Comparison of ENCODE assay signal across 8 cellular contexts in genomic region chr4:112705891-112706839, GRCh38.
A peak's percentile ranks its signal among the peaks of the same experiment; 100 is the strongest.
DNase-seq lines count a peak whose midpoint lies in the region; ATAC-seq and TF ChIP-seq lines count a peak whose summit lies in the region.
"Not testable (repeated sequence)": the region's sequence is repeated elsewhere in the genome, so short reads cannot be mapped to it uniquely, and the experiment has no call there.

No MANE protein-coding gene starts in this region.

- intact Hi-C loops in heart right ventricle (cut with DNase I): loop anchor here in 1 of 10 donors (5.0 kb wide), 1 partner anchor 34 kb away; no protein-coding TSS in a partner anchor

- H3K4me3 Mint-ChIP-seq in T-helper 2 cell treated with Interferon-gamma antibody and Interleukin-4, amounts not matched to agents 5 μg/mL and 100 μg/mL, for 36 hours: peak overlapping the region; percentile 97
- peak overlapping the region; percentile 94 to 99 (median 97) for H3K4me3 Mint-ChIP-seq in brain
- H3K4me3 Mint-ChIP-seq in nephron progenitor cell: peak overlapping the region; percentile 96

- in situ Hi-C loops in HAP-1 (cut with MboI; ENCODE audit: low sequenced_read_pairs): not testable (repeated sequence)

- WGBS in heart right ventricle, 2 donors: 0 to 1% methylated on average over 29 to 34 of the region's 74 CpGs
- 2% methylated on average over 34 of the region's 74 CpGs for WGBS in thymus

- TF ChIP-seq CTCF in brain (conservative IDR thresholded peaks at IDR 0.05); heart right ventricle (IDR thresholded peaks at IDR 0.05); nephron progenitor cell (IDR thresholded peaks at IDR 0.05): not testable (repeated sequence)

- DNase-seq in GM03348 (ENCODE audit: low spot score) (peak; percentile 11), HAP-1 (ENCODE audit: low spot score in 2 of 2) (peak; percentile 55 to 66), heart right ventricle (peak; percentile 7 to 19), nephron progenitor cell (peak; percentile 26)
- not testable (repeated sequence) for DNase-seq in MG63; T-helper 2 cell treated with Interferon-gamma antibody and Interleukin-4, amounts not matched to agents 5 μg/mL and 100 μg/mL, for 36 hours (ENCODE audit: low spot score)

- H3K4me1 Mint-ChIP-seq in T-helper 2 cell treated with Interferon-gamma antibody and Interleukin-4, amounts not matched to agents 5 μg/mL and 100 μg/mL, for 36 hours (ENCODE audit: low read depth): peaks cover 20% of the 10 kb centered on the region
- peaks cover 23% of the 10 kb centered on the region for H3K4me1 Mint-ChIP-seq in brain
- peaks cover 23% of the 10 kb centered on the region for H3K4me1 Mint-ChIP-seq in nephron progenitor cell

- peaks cover 55% of the 10 kb centered on the region for H3K27me3 Mint-ChIP-seq in T-helper 2 cell treated with Interferon-gamma antibody and Interleukin-4, amounts not matched to agents 5 μg/mL and 100 μg/mL, for 36 hours (ENCODE audit: low read depth)
- H3K27me3 Mint-ChIP-seq in brain: peaks cover 21% of the 10 kb centered on the region
- peaks cover 44% of the 10 kb centered on the region for H3K27me3 Mint-ChIP-seq in nephron progenitor cell (ENCODE audit: low read depth, poor library complexity)

- H3K9me3 ChIP-seq in HAP-1; MG63; heart right ventricle; thymus (ENCODE audit: control insufficient read depth): not testable (repeated sequence)

- H3K9me3 Mint-ChIP-seq in T-helper 2 cell treated with Interferon-gamma antibody and Interleukin-4, amounts not matched to agents 5 μg/mL and 100 μg/mL, for 36 hours; brain; nephron progenitor cell: not testable (repeated sequence)

- H3K4me1 ChIP-seq in HAP-1: peaks cover 16% of the 10 kb centered on the region
- peaks cover 0 to 15% (median 4%) of the 10 kb centered on the region in 9 donors for H3K4me1 ChIP-seq in heart right ventricle
- H3K4me1 ChIP-seq in thymus (ENCODE audit: control insufficient read depth, insufficient read depth, low read length): not testable (repeated sequence)

- H3K4me3 ChIP-seq in HAP-1 (peak overlapping the region; percentile 58), MG63 (peak overlapping the region; percentile 34), heart right ventricle (peak overlapping the region; percentile 7 to 70 (median 60)), thymus (ENCODE audit: low read length) (peak overlapping the region; percentile 47)

- not testable (repeated sequence) for H3K36me3 Mint-ChIP-seq in T-helper 2 cell treated with Interferon-gamma antibody and Interleukin-4, amounts not matched to agents 5 μg/mL and 100 μg/mL, for 36 hours (ENCODE audit: low read depth); brain; nephron progenitor cell (ENCODE audit: low read depth)

- H3K27ac ChIP-seq in heart right ventricle: peak overlapping the region; percentile 27 to 83 (median 76)
- not testable (repeated sequence) for H3K27ac ChIP-seq in thymus (ENCODE audit: low read depth)

- not testable (repeated sequence) for H3K36me3 ChIP-seq in HAP-1 (replicated peaks); MG63; heart right ventricle; thymus (ENCODE audit: control insufficient read depth, insufficient read depth)

- peak overlapping the region; percentile 79 for H3K27ac Mint-ChIP-seq in T-helper 2 cell treated with Interferon-gamma antibody and Interleukin-4, amounts not matched to agents 5 μg/mL and 100 μg/mL, for 36 hours
- H3K27ac Mint-ChIP-seq in brain: peak overlapping the region; percentile 83 to 96 (median 95)
- H3K27ac Mint-ChIP-seq in nephron progenitor cell: not testable (repeated sequence)

- peak; percentile 68 to 79 (median 74) for ATAC-seq in heart right ventricle

- not testable (repeated sequence) for H3K27me3 ChIP-seq in HAP-1 (ENCODE audit: low read depth)
- H3K27me3 ChIP-seq in MG63 (peaks cover 17% of the 10 kb centered on the region), heart right ventricle (peaks cover 0 to 66% (median 22%) of the 10 kb centered on the region in 7 donors), thymus (ENCODE audit: control insufficient read depth, insufficient read depth) (peaks cover 27% of the 10 kb centered on the region)
